In genomic region chr5:169467382-169467781, GRCh38 we compare ENCODE assay signal across 24 cellular contexts.
"Had no signal": no experiment of that assay in that cellular context is flagged by ENCODE, and none has a peak within 500 bp of the region (broad histone marks: within the 10 kb centered on the region; RNA-seq: fewer than 3 reads in every experiment).

No MANE protein-coding gene starts in this region.

- H3K4me2 ChIP-seq: neural progenitor cell had no signal

- H3K9me3 ChIP-seq: colonic mucosa, esophagus muscularis mucosa, mucosa of descending colon, sigmoid colon, tibial artery had no signal

- H3K27ac ChIP-seq: colonic mucosa, esophagus muscularis mucosa, heart right ventricle, lower lobe of right lung, neural progenitor cell, parathyroid adenoma, sigmoid colon, stomach, tibial artery had no signal

- H2AFZ ChIP-seq: neural progenitor cell, parathyroid adenoma had no signal

- H3K27me3 ChIP-seq: colonic mucosa, esophagus muscularis mucosa, neural progenitor cell, sigmoid colon, stomach, tibial artery had no signal

- DNase-seq: colonic mucosa; effector CD8-positive, alpha-beta T cell; endodermal cell; heart right ventricle; hypothalamus; immature natural killer cell; left ventricle myocardium superior; lower lobe of right lung; mucosa of descending colon; naive B cell; right cardiac atrium; sigmoid colon; stimulated activated CD4-positive, alpha-beta T cell treated with anti-CD3 and anti-CD28 coated beads, Interleukin-2, amount 100 ng/mL, for 24 hours; stimulated activated CD4-positive, alpha-beta T cell treated with anti-CD3 and anti-CD28 coated beads, Interleukin-4, amount 100 ng/mL, for 24 hours; stimulated activated naive CD4-positive, alpha-beta T cell treated with Interleukin-2 at 50 U/mL for 16 hours; stomach; tibial artery had no signal

- H3K36me3 ChIP-seq: colonic mucosa, esophagus muscularis mucosa, heart right ventricle, lower lobe of right lung, neural progenitor cell, sigmoid colon, stomach, tibial artery had no signal

- ATAC-seq: heart right ventricle; left ventricle myocardium superior; lower lobe of right lung; mucosa of descending colon; natural killer cell treated with Interleukin-12 subunit alpha and Interleukin-12 subunit beta and Interleukin-15 and Interleukin-18, amount 100 ng/mL, for 72 hours; right cardiac atrium; stimulated activated effector memory CD8-positive, alpha-beta T cell treated with anti-CD3 and anti-CD28 coated beads, Interleukin-12 subunit alpha, Interleukin-12 subunit beta, amount 100 ng/mL, for 72 hours had no signal

- H3K4me3 ChIP-seq: colonic mucosa, esophagus muscularis mucosa, heart right ventricle, lower lobe of right lung, mucosa of descending colon, neural progenitor cell, sigmoid colon, stomach, tibial artery had no signal

- FAIRE-seq: frontal cortex, keratinocyte had no signal

- H3K79me2 ChIP-seq: parathyroid adenoma had no signal

- H3K4me1 ChIP-seq: colonic mucosa, heart right ventricle, lower lobe of right lung, parathyroid adenoma, sigmoid colon, tibial artery had no signal

- H3K9ac ChIP-seq: neural progenitor cell, parathyroid adenoma had no signal
